In the genomic region with DNA sequence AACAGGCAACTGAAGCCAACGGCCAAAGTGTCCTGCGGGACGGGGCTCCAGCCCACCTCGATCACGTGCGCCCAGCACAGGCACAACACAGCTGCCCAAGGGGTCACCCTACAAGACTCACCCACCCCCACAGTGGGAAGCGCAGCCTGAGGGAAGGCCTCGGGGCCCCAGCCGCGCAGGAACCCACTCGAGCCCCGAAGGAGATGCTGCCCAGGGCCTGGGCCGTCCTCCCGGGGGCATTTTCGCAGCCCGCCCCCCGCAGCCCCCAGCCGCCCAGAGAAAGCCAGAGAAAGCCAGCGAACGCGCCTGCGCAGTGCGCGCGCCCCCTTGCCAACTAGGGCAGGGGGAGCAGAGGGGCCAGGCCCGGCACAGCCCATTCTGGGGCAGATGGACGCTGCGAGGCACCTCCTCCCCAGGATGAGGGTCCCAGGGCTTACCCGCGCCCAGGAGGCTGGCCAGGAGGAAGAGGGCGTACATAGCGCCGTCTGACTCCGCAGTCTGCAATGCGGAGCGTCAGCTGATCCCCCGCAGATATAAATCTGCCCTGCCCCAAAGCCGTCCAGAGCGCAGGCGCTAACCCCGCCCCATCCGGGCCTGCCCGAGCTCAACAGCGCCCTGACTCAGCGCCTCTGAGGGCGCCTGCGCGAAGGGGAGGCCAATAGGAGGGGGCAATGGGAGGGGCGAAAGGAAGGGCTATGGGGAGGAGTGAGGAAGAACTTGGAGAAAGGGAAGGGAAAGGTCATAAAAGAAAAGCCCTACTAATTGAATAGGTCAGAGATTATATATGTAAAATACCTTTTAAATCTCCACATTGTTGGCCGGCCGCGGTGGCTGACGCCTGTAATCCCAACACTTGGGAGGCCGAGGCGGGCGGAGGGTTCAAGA, we compare ENCODE assay signal across 2 cellular contexts.
TF ChIP-seq lines count a peak whose summit lies in the region.

A gene (minus strand): TSS at position 507 of the 885 bp plus-strand sequence. CDS start 30 bp downstream, at position 477.

TF ChIP-seq in HCT116, 20 proteins besides CTCF, POLR2A, EP300 and RAD21 (continued from another document):
- 0 out of 2 replicates have a peak, but pooled peaks have one; percentile 26 for TF ChIP-seq ZFX (IDR thresholded peaks at IDR 0.05)
- TF ChIP-seq JUND (IDR thresholded peaks at IDR 0.05), result peak; percentile 35; the same call in 1 of the 2 replicates
- peak; percentile 73; the same call in 1 of the 2 replicates for TF ChIP-seq SIN3A (IDR thresholded peaks at IDR 0.05; ENCODE audit: low read depth)
- no peak for TF ChIP-seq EZH2 (IDR thresholded peaks at IDR 0.05)
- no peak for TF ChIP-seq ZNF274 (IDR thresholded peaks at IDR 0.05; ENCODE audit: low read depth, low read length)

TF ChIP-seq in neural cell, 6 proteins besides CTCF, POLR2A, EP300 and RAD21 (continued from another document):
- TF ChIP-seq, protein P1, sequence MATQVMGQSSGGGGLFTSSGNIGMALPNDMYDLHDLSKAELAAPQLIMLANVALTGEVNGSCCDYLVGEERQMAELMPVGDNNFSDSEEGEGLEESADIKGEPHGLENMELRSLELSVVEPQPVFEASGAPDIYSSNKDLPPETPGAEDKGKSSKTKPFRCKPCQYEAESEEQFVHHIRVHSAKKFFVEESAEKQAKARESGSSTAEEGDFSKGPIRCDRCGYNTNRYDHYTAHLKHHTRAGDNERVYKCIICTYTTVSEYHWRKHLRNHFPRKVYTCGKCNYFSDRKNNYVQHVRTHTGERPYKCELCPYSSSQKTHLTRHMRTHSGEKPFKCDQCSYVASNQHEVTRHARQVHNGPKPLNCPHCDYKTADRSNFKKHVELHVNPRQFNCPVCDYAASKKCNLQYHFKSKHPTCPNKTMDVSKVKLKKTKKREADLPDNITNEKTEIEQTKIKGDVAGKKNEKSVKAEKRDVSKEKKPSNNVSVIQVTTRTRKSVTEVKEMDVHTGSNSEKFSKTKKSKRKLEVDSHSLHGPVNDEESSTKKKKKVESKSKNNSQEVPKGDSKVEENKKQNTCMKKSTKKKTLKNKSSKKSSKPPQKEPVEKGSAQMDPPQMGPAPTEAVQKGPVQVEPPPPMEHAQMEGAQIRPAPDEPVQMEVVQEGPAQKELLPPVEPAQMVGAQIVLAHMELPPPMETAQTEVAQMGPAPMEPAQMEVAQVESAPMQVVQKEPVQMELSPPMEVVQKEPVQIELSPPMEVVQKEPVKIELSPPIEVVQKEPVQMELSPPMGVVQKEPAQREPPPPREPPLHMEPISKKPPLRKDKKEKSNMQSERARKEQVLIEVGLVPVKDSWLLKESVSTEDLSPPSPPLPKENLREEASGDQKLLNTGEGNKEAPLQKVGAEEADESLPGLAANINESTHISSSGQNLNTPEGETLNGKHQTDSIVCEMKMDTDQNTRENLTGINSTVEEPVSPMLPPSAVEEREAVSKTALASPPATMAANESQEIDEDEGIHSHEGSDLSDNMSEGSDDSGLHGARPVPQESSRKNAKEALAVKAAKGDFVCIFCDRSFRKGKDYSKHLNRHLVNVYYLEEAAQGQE (IDR thresholded peaks at IDR 0.05; ENCODE audit: borderline replicate concordance), result peak; percentile 92
- TF ChIP-seq MXI1 (conservative IDR thresholded peaks at IDR 0.05; ENCODE audit: poor library complexity, severe bottlenecking) (peak; percentile 89), TAF1 (IDR thresholded peaks at IDR 0.05; ENCODE audit: low read depth) (peak; percentile 96), POLR2AphosphoS5 (IDR thresholded peaks at IDR 0.05) (peak; percentile 100)
